In the genomic region with DNA sequence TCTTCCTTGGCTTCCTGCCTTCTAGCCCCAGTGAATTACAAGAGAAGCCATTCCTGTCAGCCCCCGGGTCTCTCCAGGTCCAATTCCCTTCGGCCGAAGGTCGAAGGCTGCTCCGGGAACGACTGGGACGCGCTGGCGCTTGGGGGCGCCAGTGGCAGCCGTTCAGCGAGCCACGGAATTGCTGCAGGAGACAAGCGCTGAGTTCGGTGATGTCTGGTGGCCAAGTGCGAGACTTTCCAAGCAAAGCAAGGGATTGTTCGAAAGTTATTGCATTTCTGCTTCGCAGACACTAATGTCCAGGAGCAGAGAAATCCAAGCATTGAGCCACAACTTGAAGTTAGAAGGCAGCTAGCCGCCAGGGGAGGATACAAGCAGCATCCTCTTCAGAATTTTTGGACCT, we compare ENCODE assay signal across 10 cellular contexts. TPM values are rescaled to one million over a fixed set of nuclear protein-coding genes. Genes with fewer than 3 reads are reported as not detected.
A peak's percentile ranks its signal among the peaks of the same experiment; 100 is the strongest.
DNase-seq lines count a peak whose midpoint lies in the region; ATAC-seq and TF ChIP-seq lines count a peak whose summit lies in the region.
"Had no signal": no experiment of that assay in that cellular context is flagged by ENCODE, and none has a peak within 500 bp of the region (broad histone marks: within the 10 kb centered on the region; RNA-seq: fewer than 3 reads in every experiment).

No MANE protein-coding gene starts in this region.

- no peak for TF ChIP-seq POLR2A in IMR-90 (IDR thresholded peaks at IDR 0.05; ENCODE audit: low read depth, low read length)

- H3K56ac ChIP-seq in IMR-90 (ENCODE audit: extremely low read depth, insufficient read depth, low read length) = no peak overlapping the region

- ATAC-seq in IMR-90 (ENCODE audit: low read depth) (peak; percentile 52), GM21423 (IDR thresholded peaks at IDR 0.05; ENCODE audit: unreplicated experiment) (no peak)

- dilution Hi-C loops in IMR-90 (cut with HindIII; ENCODE audit: low sequenced_read_pairs, unreplicated experiment) = no loop called here
- dilution Hi-C loops in mammary epithelial cell (cut with HindIII; ENCODE audit: low sequenced_read_pairs) = no loop called here

- H3K79me2 ChIP-seq in mammary epithelial cell (ENCODE audit: insufficient read depth, low read length) = no peaks in the 10 kb centered on the region

- no peak overlapping the region for H3K18ac ChIP-seq in IMR-90 (ENCODE audit: low read depth, low read length)

- H3K27ac ChIP-seq in IMR-90 (ENCODE audit: insufficient read depth, low read length) = no peak overlapping the region
- H3K27ac ChIP-seq in mammary epithelial cell (ENCODE audit: insufficient read depth, low read depth, low read length) = no peak overlapping the region
- no peak overlapping the region for H3K27ac ChIP-seq in liver (ENCODE audit: low read depth in 1 of 2, low read length in 2 of 2)
- H3K27ac ChIP-seq: neutrophil, Peyer's patch had no signal

- no peaks in the 10 kb centered on the region for H3K9me1 ChIP-seq in IMR-90 (ENCODE audit: insufficient read depth, low read length)

- TF ChIP-seq RAD21 in IMR-90 (IDR thresholded peaks at IDR 0.05; ENCODE audit: low read length) (peak; percentile 29), liver (IDR thresholded peaks at IDR 0.05) (peak in 1 of 2 donors; percentile 29)

- H3K4me1 ChIP-seq in IMR-90 (ENCODE audit: control insufficient read depth, insufficient read depth, low read length) (no peaks in the 10 kb centered on the region), mammary epithelial cell (ENCODE audit: insufficient read depth, low read length) (peaks cover 14% of the 10 kb centered on the region), liver (ENCODE audit: control insufficient read depth in 4 of 4, insufficient read depth in 4 of 4, low read length in 3 of 4) (peaks cover 4 to 18% (median 10%) of the 10 kb centered on the region in 4 donors)

- no peak overlapping the region for H2BK120ac ChIP-seq in IMR-90 (ENCODE audit: low read depth, low read length)

- no peak overlapping the region for H2AK5ac ChIP-seq in IMR-90 (ENCODE audit: low read depth, low read length)

- H3K36me3 ChIP-seq in IMR-90 (ENCODE audit: control insufficient read depth, insufficient read depth, low read length) = no peaks in the 10 kb centered on the region
- no peaks in the 10 kb centered on the region for H3K36me3 ChIP-seq in mammary epithelial cell (ENCODE audit: insufficient read depth, low read length)
- no peaks in the 10 kb centered on the region for H3K36me3 ChIP-seq in liver (ENCODE audit: control insufficient read depth in 4 of 4, insufficient read depth in 3 of 4, low read depth in 1 of 4, low read length in 3 of 4)
- H3K36me3 ChIP-seq: neutrophil, Peyer's patch had no signal

- POLR2A ChIA-PET in IMR-90 (lab: Charles Lee; ENCODE audit: unreplicated experiment) = no interaction called here

- H3K4ac ChIP-seq in IMR-90 (ENCODE audit: low read depth, low read length) = no peak overlapping the region

- H2AK9ac ChIP-seq in IMR-90 (replicated peaks; ENCODE audit: low read depth, low read length, poor library complexity) = no peak overlapping the region

- H3K4me1 Mint-ChIP-seq in type B pancreatic cell (ENCODE audit: unreplicated experiment) = peaks cover 30% of the 10 kb centered on the region

- H3K4me3 ChIP-seq in IMR-90 (ENCODE audit: insufficient read depth, low read depth, low read length) = no peak overlapping the region
- no peak overlapping the region for H3K4me3 ChIP-seq in mammary epithelial cell (replicated peaks in 1 of 3; ENCODE audit: insufficient read depth in 1 of 3, low read depth in 2 of 3, low read length in 3 of 3)
- H3K4me3 ChIP-seq in liver (ENCODE audit: low read depth in 1 of 3, low read length in 3 of 3) = no peak overlapping the region

- H3K4me2 ChIP-seq in IMR-90 (ENCODE audit: low read depth, low read length) (peak overlapping the region; percentile 44), mammary epithelial cell (ENCODE audit: insufficient read depth, low read depth, low read length) (peak overlapping the region; percentile 61)

- intact Hi-C loops in IMR-90 (cut with micrococcal nuclease) = loop anchor here (5.0 kb wide), 2 partner anchors 145 to 630 kb away; no protein-coding TSS in a partner anchor
- intact Hi-C loops in mammary epithelial cell (cut with micrococcal nuclease) = loop anchor here (5.0 kb wide), 2 partner anchors 145 to 630 kb away; no protein-coding TSS in a partner anchor

- H4K8ac ChIP-seq in IMR-90 (ENCODE audit: low read depth in 2 of 2, low read length in 2 of 2) = no peak overlapping the region

- H3K9me3 ChIP-seq in IMR-90 (ENCODE audit: control insufficient read depth, insufficient read depth, low read length) (no peaks in the 10 kb centered on the region), mammary epithelial cell (replicated peaks; ENCODE audit: insufficient read depth, low read length) (no peaks in the 10 kb centered on the region), liver (ENCODE audit: control insufficient read depth in 4 of 4, low read length in 3 of 4) (no peaks in the 10 kb centered on the region)
- H3K9me3 ChIP-seq: neutrophil, Peyer's patch had no signal

- CTCF ChIA-PET in IMR-90 (lab: Yijun Ruan, JAX) = interaction anchor here (0.6 kb wide), 1 partner anchor 427 kb away, joined by 7 read pairs; no protein-coding TSS in a partner anchor
- CTCF ChIA-PET in mammary epithelial cell (lab: Charles Lee; ENCODE audit: low non-redundant PET) = no interaction called here

- H3K27me3 ChIP-seq in IMR-90 (ENCODE audit: control insufficient read depth, insufficient read depth, low read length) (peaks cover 37% of the 10 kb centered on the region), mammary epithelial cell (ENCODE audit: insufficient read depth, low read length) (peaks cover 39% of the 10 kb centered on the region), liver (ENCODE audit: control insufficient read depth in 4 of 4, insufficient read depth in 4 of 4, low read length in 3 of 4) (peaks cover 4 to 11% (median 8%) of the 10 kb centered on the region in 4 donors)

- in situ Hi-C loops in IMR-90 (cut with MboI; ENCODE audit: low sequenced_read_pairs) (loop anchor here (25.0 kb wide), 1 partner anchor 625 kb away; no protein-coding TSS in a partner anchor), mammary epithelial cell (cut with MboI; ENCODE audit: low sequenced_read_pairs in 2 of 2) (no loop called here)

- no peak overlapping the region for H2BK5ac ChIP-seq in IMR-90 (ENCODE audit: low read depth, low read length, poor library complexity, severe bottlenecking)

- H3K4me3 Mint-ChIP-seq in type B pancreatic cell = peak overlapping the region; percentile 95

- H2BK15ac ChIP-seq in IMR-90 (ENCODE audit: low read depth, low read length) = no peak overlapping the region

- H3K9ac ChIP-seq in IMR-90 (ENCODE audit: low read depth, low read length) (no peak overlapping the region), mammary epithelial cell (ENCODE audit: insufficient read depth, low read length) (no peak overlapping the region), liver (ENCODE audit: low read depth in 1 of 2, low read length in 2 of 2) (no peak overlapping the region)

- no peaks in the 10 kb centered on the region for H3K36me3 Mint-ChIP-seq in type B pancreatic cell

- no peak overlapping the region for H2BK20ac ChIP-seq in IMR-90 (ENCODE audit: low read depth, low read length)

- peaks cover 87% of the 10 kb centered on the region for H3K27me3 Mint-ChIP-seq in type B pancreatic cell

- H4K91ac ChIP-seq in IMR-90 (ENCODE audit: insufficient read depth, low read depth, low read length) = no peak overlapping the region

- no peak overlapping the region for H4K5ac ChIP-seq in IMR-90 (ENCODE audit: low read depth, low read length)

- BruUV-seq in IMR-90 (replicated peaks; lab: Mats Ljungman, UMichigan) (no TSS peak), mammary epithelial cell (replicated peaks; lab: Mats Ljungman, UMichigan) (no TSS peak)

- WGBS in IMR-90 (ENCODE audit: extremely low coverage in 2 of 2, insufficient read length in 1 of 2), 2 experiments = 6% methylated on average over 9 of the region's 19 CpGs; no CpG with 5 or more reads in 1 of the 2 experiments
- under 1% methylated on average over 13 of the region's 19 CpGs for WGBS in mammary epithelial cell (ENCODE audit: low coverage, missing lambda C conversion rate)
- WGBS in liver = 4% methylated on average over 19 of the region's 19 CpGs

- DNase-seq in ELR (ENCODE audit: low read depth) (peak; percentile 58), IMR-90 (peak; percentile 2), mammary epithelial cell (no peak), type B pancreatic cell (ENCODE audit: extremely low spot score, unreplicated experiment) (peak; percentile 73), NCI-H2029 treated with DMSO at 0.1 percent for 48 hours (lab: John Stamatoyannopoulos, UW) (no peak), RPMI8226 (no peak)

- no peaks in the 10 kb centered on the region for H4K20me1 ChIP-seq in IMR-90 (ENCODE audit: insufficient read depth, low read length)
- H4K20me1 ChIP-seq in mammary epithelial cell (ENCODE audit: insufficient read depth, low read length) = no peaks in the 10 kb centered on the region

- H2AFZ ChIP-seq in IMR-90 (replicated peaks; ENCODE audit: low read length, poor library complexity) = peak overlapping the region; percentile 53
- peak overlapping the region; percentile 47 for H2AFZ ChIP-seq in mammary epithelial cell (ENCODE audit: low read depth, low read length)

- no peak overlapping the region for H3K14ac ChIP-seq in IMR-90 (replicated peaks; ENCODE audit: low read depth, low read length)

- H3K9me3 Mint-ChIP-seq in type B pancreatic cell = no peaks in the 10 kb centered on the region

- TF ChIP-seq CTCF in IMR-90 (conservative IDR thresholded peaks at IDR 0.05; ENCODE audit: low read depth, low read length) (peak; percentile 44), mammary epithelial cell (conservative IDR thresholded peaks at IDR 0.05 in 1 of 2, IDR thresholded peaks at IDR 0.05 in 1 of 2; ENCODE audit: extremely low read depth in 1 of 2, insufficient read depth in 1 of 2, low read depth in 1 of 2, low read length in 2 of 2) (peak; percentile 15 to 58), liver (IDR thresholded peaks at IDR 0.05; ENCODE audit: low read depth, low read length, missing input control) (peak; percentile 8), type B pancreatic cell (conservative IDR thresholded peaks at IDR 0.05) (peak; percentile 66)

- H3K27ac Mint-ChIP-seq in type B pancreatic cell = no peak overlapping the region

- H3K79me1 ChIP-seq in IMR-90 (ENCODE audit: low read depth in 1 of 2, low read length in 2 of 2) = no peaks in the 10 kb centered on the region

- no peak overlapping the region for H3K23ac ChIP-seq in IMR-90 (ENCODE audit: low read depth, low read length)

TF ChIP-seq in liver, 16 proteins besides CTCF, POLR2A, EP300 and RAD21 (continues in another document):
- no peak for TF ChIP-seq EGR1 (IDR thresholded peaks at IDR 0.05; ENCODE audit: low read depth in 2 of 2)

RNA-seq across cellular contexts. Expression of a gene that starts 1.1 kb away (rescaled TPM):
- 0.72 and 0.83 TPM in 2 replicates for total RNA-seq in IMR-90 (2012; rRNA removed)
- 0.17 and 0.39 TPM in 2 replicates for polyA plus RNA-seq in IMR-90 (2012; rRNA removed)
- polyA plus RNA-seq in IMR-90 (2012; cell fraction: cytosol; rRNA removed) = 0.13 TPM in 1 of 2 replicates, not detected in the other
- 0.22 TPM in 1 of 2 replicates, not detected in the other for polyA plus RNA-seq in IMR-90 (2012; cell fraction: nucleus; rRNA removed; ENCODE audit: low replicate concordance)
- under 1 TPM in 1 of 2 donors, not detected in 1; 0.17 TPM for total RNA-seq in mammary epithelial cell
- polyA plus RNA-seq in mammary epithelial cell = not detected
- polyA minus RNA-seq in mammary epithelial cell = not detected
- under 1 TPM; 0.23 to 0.33 TPM for total RNA-seq in liver
- under 1 TPM; 0.07 to 0.18 TPM for polyA plus RNA-seq in liver
- 0.81 and 15.1 TPM in 2 replicates for total RNA-seq in type B pancreatic cell (ENCODE audit: low replicate concordance)

Comparison
In these comparisons a context has a peak if more than half of its experiments do, and no peak if none do; other contexts are left out.
1. DNase-seq: peak in ELR (single experiment), IMR-90 (single experiment) and type B pancreatic cell (single experiment); none in mammary epithelial cell (single experiment), NCI-H2029 treated with DMSO at 0.1 percent for 48 hours (single experiment) and RPMI8226 (single experiment).
2. CTCF ChIP-seq: peak in every context shown above with its lines; median percentile 66 in type B pancreatic cell; 44 in IMR-90; 36 in mammary epithelial cell; 8 in liver.